13 cellular contexts compared by ENCODE assay signal in genomic region chr20:12054556-12054955, GRCh38.
A peak's percentile ranks its signal among the peaks of the same experiment; 100 is the strongest.
DNase-seq lines count a peak whose midpoint lies in the region; ATAC-seq and TF ChIP-seq lines count a peak whose summit lies in the region.
"Had no signal": no experiment of that assay in that cellular context is flagged by ENCODE, and none has a peak within 500 bp of the region (broad histone marks: within the 10 kb centered on the region; RNA-seq: fewer than 3 reads in every experiment).

No MANE protein-coding gene starts in this region.

- H2BK20ac ChIP-seq in IMR-90 (ENCODE audit: low read depth, low read length), result peak overlapping the region; percentile 84; the same call in 1 of the 2 replicates

- TF ChIP-seq CTCF in IMR-90 (conservative IDR thresholded peaks at IDR 0.05; ENCODE audit: low read depth, low read length), result no peak
- no peak for TF ChIP-seq CTCF in neural cell (IDR thresholded peaks at IDR 0.05; ENCODE audit: poor library complexity, severe bottlenecking)
- no peak for TF ChIP-seq CTCF in spleen (IDR thresholded peaks at IDR 0.05 in 8 of 11, conservative IDR thresholded peaks at IDR 0.05 in 3 of 11)

- peak overlapping the region; percentile 79; the same call in 1 of the 2 replicates for H2BK120ac ChIP-seq in IMR-90 (ENCODE audit: low read depth, low read length)

- no peaks in the 10 kb centered on the region; a peak in 1 of 4 replicates for H3K79me1 ChIP-seq in IMR-90 (ENCODE audit: low read depth in 1 of 2, low read length in 2 of 2)

- no peak overlapping the region; the same call in 1 of the 2 replicates for H3K14ac ChIP-seq in IMR-90 (replicated peaks; ENCODE audit: low read depth, low read length)

- H3K36me3 Mint-ChIP-seq in activated CD4-positive, alpha-beta T cell treated with anti-CD3 and anti-CD28 coated beads for 36 hours (ENCODE audit: low read depth), result no peaks in the 10 kb centered on the region

- CTCF ChIA-PET in IMR-90 (lab: Yijun Ruan, JAX), result no interaction called here
- CTCF ChIA-PET in activated CD4-positive, alpha-beta T cell treated with anti-CD3 and anti-CD28 coated beads for 36 hours (lab: Charles Lee), result no interaction called here

- H3K9me3 ChIP-seq in BLaER1 (peaks cover 8% of the 10 kb centered on the region), IMR-90 (ENCODE audit: control insufficient read depth, insufficient read depth, low read length) (no peaks in the 10 kb centered on the region), neural cell (ENCODE audit: low read length) (no peaks in the 10 kb centered on the region), spleen (peaks cover 0 to 9% (median 0%) of the 10 kb centered on the region in 8 donors)

- TF ChIP-seq POLR2A in IMR-90 (IDR thresholded peaks at IDR 0.05; ENCODE audit: low read depth, low read length) (no peak), spleen (IDR thresholded peaks at IDR 0.05) (no peak)

- no peaks in the 10 kb centered on the region for H3K27me3 ChIP-seq in BLaER1
- no peaks in the 10 kb centered on the region for H3K27me3 ChIP-seq in IMR-90 (ENCODE audit: control insufficient read depth, insufficient read depth, low read length)
- no peaks in the 10 kb centered on the region for H3K27me3 ChIP-seq in neural cell (ENCODE audit: insufficient read depth, low read depth, low read length)
- H3K27me3 ChIP-seq in spleen (replicated peaks in 1 of 7), result no peaks in the 10 kb centered on the region

- H3K4me3 ChIP-seq in BLaER1, result no peak overlapping the region
- H3K4me3 ChIP-seq in IMR-90 (ENCODE audit: insufficient read depth, low read depth, low read length), result no peak overlapping the region
- H3K4me3 ChIP-seq in neural cell (ENCODE audit: low read length), result no peak overlapping the region
- no peak overlapping the region for H3K4me3 ChIP-seq in spleen

- no peak overlapping the region for H3K27ac Mint-ChIP-seq in activated CD4-positive, alpha-beta T cell treated with anti-CD3 and anti-CD28 coated beads for 36 hours
- H3K27ac Mint-ChIP-seq: CD4-positive, alpha-beta T cell had no signal

- no peak overlapping the region for H2AK9ac ChIP-seq in IMR-90 (replicated peaks; ENCODE audit: low read depth, low read length, poor library complexity)

- H3K27ac ChIP-seq in BLaER1, result peak overlapping the region; percentile 88
- H3K27ac ChIP-seq in IMR-90 (ENCODE audit: insufficient read depth, low read length), result no peak overlapping the region
- H3K27ac ChIP-seq in neural cell (ENCODE audit: low read length), result peak overlapping the region; percentile 12
- no peak overlapping the region for H3K27ac ChIP-seq in spleen

- no peak for DNase-seq in IMR-90
- peak; percentile 33 for DNase-seq in dermis blood vessel endothelial cell
- no peak for DNase-seq in spleen
- no peak for DNase-seq in activated CD4-positive, alpha-beta T cell treated with anti-CD3 and anti-CD28 coated beads for 36 hours
- no peak for DNase-seq in iPS-NIHi11 (ENCODE audit: low spot score)
- DNase-seq: C1 segment of cervical spinal cord; Calu3; CD4-positive, alpha-beta T cell; DMS 273 treated with DMSO at 0.1 percent for 48 hours; HCEC 1CT had no signal

- H3K4me2 ChIP-seq in BLaER1, result peak overlapping the region; percentile 73
- no peak overlapping the region for H3K4me2 ChIP-seq in IMR-90 (ENCODE audit: low read depth, low read length)
- no peak overlapping the region for H3K4me2 ChIP-seq in neural cell (ENCODE audit: low read length)

- no CpG with 5 or more reads among the region's 5 CpGs for WGBS in IMR-90 (ENCODE audit: extremely low coverage in 2 of 2, insufficient read length in 1 of 2), 2 experiments
- 71 to 88% (median 83%) methylated on average over 5 of the region's 5 CpGs for WGBS in spleen, 5 donors

- peaks cover 7% of the 10 kb centered on the region for H3K9me1 ChIP-seq in IMR-90 (ENCODE audit: insufficient read depth, low read length)

- intact Hi-C loops in IMR-90 (cut with micrococcal nuclease) (no loop called here), spleen (cut with DNase I; ENCODE audit: low total_unique reads) (no loop called here)
- intact Hi-C loops in activated CD4-positive, alpha-beta T cell treated with anti-CD3 and anti-CD28 coated beads for 36 hours (cut with DNase I, micrococcal nuclease), result no loop called here

- no peaks in the 10 kb centered on the region for H3F3A ChIP-seq in neural cell (ENCODE audit: insufficient read depth, low read length, poor library complexity, severe bottlenecking)

- no peak overlapping the region for H4K91ac ChIP-seq in IMR-90 (ENCODE audit: insufficient read depth, low read depth, low read length)

- no peaks in the 10 kb centered on the region for H3K36me3 ChIP-seq in BLaER1
- no peaks in the 10 kb centered on the region for H3K36me3 ChIP-seq in IMR-90 (ENCODE audit: control insufficient read depth, insufficient read depth, low read length)
- H3K36me3 ChIP-seq in neural cell (ENCODE audit: insufficient read depth, low read length), result no peaks in the 10 kb centered on the region
- no peaks in the 10 kb centered on the region for H3K36me3 ChIP-seq in spleen

- in situ Hi-C loops in IMR-90 (cut with MboI; ENCODE audit: low sequenced_read_pairs), result no loop called here

- H4K8ac ChIP-seq in IMR-90 (ENCODE audit: low read depth in 2 of 2, low read length in 2 of 2), result no peak overlapping the region

- H3K23ac ChIP-seq in IMR-90 (ENCODE audit: low read depth, low read length), result no peak overlapping the region

- no peaks in the 10 kb centered on the region for H3K9me2 ChIP-seq in neural cell (ENCODE audit: insufficient read depth, low read length)

- H3K4ac ChIP-seq in IMR-90 (ENCODE audit: low read depth, low read length), result peak overlapping the region; percentile 75

- H2AK5ac ChIP-seq in IMR-90 (ENCODE audit: low read depth, low read length), result peak overlapping the region; percentile 28; the same call in 1 of the 2 replicates

- TF ChIP-seq RAD21 in IMR-90 (IDR thresholded peaks at IDR 0.05; ENCODE audit: low read length), result no peak
- no peak for TF ChIP-seq RAD21 in neural cell (conservative IDR thresholded peaks at IDR 0.05)

- H3K27me3 Mint-ChIP-seq in activated CD4-positive, alpha-beta T cell treated with anti-CD3 and anti-CD28 coated beads for 36 hours, result no peaks in the 10 kb centered on the region
- H3K27me3 Mint-ChIP-seq: CD4-positive, alpha-beta T cell had no signal

- no peak overlapping the region for H2AFZ ChIP-seq in IMR-90 (replicated peaks; ENCODE audit: low read length, poor library complexity)
- H2AFZ ChIP-seq in neural cell (ENCODE audit: low read depth, low read length), result no peak overlapping the region

- no peak overlapping the region for H3K9ac ChIP-seq in BLaER1
- H3K9ac ChIP-seq in IMR-90 (ENCODE audit: low read depth, low read length), result no peak overlapping the region
- H3K9ac ChIP-seq in neural cell (ENCODE audit: low read length), result no peak overlapping the region

- H3K56ac ChIP-seq in IMR-90 (ENCODE audit: extremely low read depth, insufficient read depth, low read length), result no peak overlapping the region

- no peaks in the 10 kb centered on the region for H3K9me3 Mint-ChIP-seq in activated CD4-positive, alpha-beta T cell treated with anti-CD3 and anti-CD28 coated beads for 36 hours (ENCODE audit: low read depth)
- H3K9me3 Mint-ChIP-seq: CD4-positive, alpha-beta T cell had no signal

- POLR2A ChIA-PET in IMR-90 (lab: Charles Lee; ENCODE audit: unreplicated experiment), result no interaction called here
- POLR2A ChIA-PET in activated CD4-positive, alpha-beta T cell treated with anti-CD3 and anti-CD28 coated beads for 36 hours (lab: Charles Lee), result no interaction called here

- BruUV-seq in IMR-90 (replicated peaks; lab: Mats Ljungman, UMichigan), result no TSS peak

- dilution Hi-C loops in IMR-90 (cut with HindIII; ENCODE audit: low sequenced_read_pairs, unreplicated experiment), result no loop called here

- H2BK5ac ChIP-seq in IMR-90 (ENCODE audit: low read depth, low read length, poor library complexity, severe bottlenecking), result no peak overlapping the region

- ATAC-seq in IMR-90 (ENCODE audit: low read depth), result no peak
- no peak for ATAC-seq in HG03442 (IDR thresholded peaks at IDR 0.05; ENCODE audit: unreplicated experiment)
- no peak for ATAC-seq in activated CD4-positive, alpha-beta T cell treated with anti-CD3 and anti-CD28 coated beads for 36 hours

- H4K20me1 ChIP-seq in BLaER1 (no peaks in the 10 kb centered on the region), IMR-90 (ENCODE audit: insufficient read depth, low read length) (no peaks in the 10 kb centered on the region), neural cell (ENCODE audit: insufficient read depth) (no peaks in the 10 kb centered on the region)

- peaks cover 4% of the 10 kb centered on the region for H3K4me1 Mint-ChIP-seq in activated CD4-positive, alpha-beta T cell treated with anti-CD3 and anti-CD28 coated beads for 36 hours

- no peak overlapping the region for H3K18ac ChIP-seq in IMR-90 (ENCODE audit: low read depth, low read length)

- H3K4me3 Mint-ChIP-seq in activated CD4-positive, alpha-beta T cell treated with anti-CD3 and anti-CD28 coated beads for 36 hours, result no peak overlapping the region
- H3K4me3 Mint-ChIP-seq: CD4-positive, alpha-beta T cell had no signal

- H4K5ac ChIP-seq in IMR-90 (ENCODE audit: low read depth, low read length), result no peak overlapping the region

- peaks cover 53% of the 10 kb centered on the region for H3K4me1 ChIP-seq in BLaER1
- H3K4me1 ChIP-seq in IMR-90 (ENCODE audit: control insufficient read depth, insufficient read depth, low read length), result peaks cover 3% of the 10 kb centered on the region
- H3K4me1 ChIP-seq in spleen, result peaks cover 0 to 21% (median 7%) of the 10 kb centered on the region in 6 donors

- no peak for TF ChIP-seq EP300 in neural cell (conservative IDR thresholded peaks at IDR 0.05; ENCODE audit: poor library complexity, severe bottlenecking)

- peak overlapping the region; percentile 80; the same call in 1 of the 3 replicates for H2BK15ac ChIP-seq in IMR-90 (ENCODE audit: low read depth, low read length)

- no peaks in the 10 kb centered on the region for H3K79me2 ChIP-seq in neural cell (replicated peaks; ENCODE audit: insufficient read depth, low read length)

TF ChIP-seq in IMR-90, 13 proteins besides CTCF, POLR2A, EP300 and RAD21:
- peak; percentile 83 for TF ChIP-seq CEBPB (IDR thresholded peaks at IDR 0.05; ENCODE audit: low read depth, low read length)
- no peak for TF ChIP-seq RFX5 (IDR thresholded peaks at IDR 0.05; ENCODE audit: low read depth, low read length)

TF ChIP-seq in neural cell, 6 proteins besides CTCF, POLR2A, EP300 and RAD21 (continues in another document):
- TF ChIP-seq POLR2AphosphoS5 (IDR thresholded peaks at IDR 0.05), result no peak
- TF ChIP-seq TAF1 (IDR thresholded peaks at IDR 0.05; ENCODE audit: low read depth), result no peak

Comparison
In these comparisons a context has a peak if more than half of its experiments do, and no peak if none do; other contexts are left out.
1. H3K27ac ChIP-seq: peak in BLaER1 (single experiment) and neural cell (single experiment); none in IMR-90 (single experiment) and spleen (0 of 8).